8 cellular contexts compared by ENCODE assay signal in the genomic region with DNA sequence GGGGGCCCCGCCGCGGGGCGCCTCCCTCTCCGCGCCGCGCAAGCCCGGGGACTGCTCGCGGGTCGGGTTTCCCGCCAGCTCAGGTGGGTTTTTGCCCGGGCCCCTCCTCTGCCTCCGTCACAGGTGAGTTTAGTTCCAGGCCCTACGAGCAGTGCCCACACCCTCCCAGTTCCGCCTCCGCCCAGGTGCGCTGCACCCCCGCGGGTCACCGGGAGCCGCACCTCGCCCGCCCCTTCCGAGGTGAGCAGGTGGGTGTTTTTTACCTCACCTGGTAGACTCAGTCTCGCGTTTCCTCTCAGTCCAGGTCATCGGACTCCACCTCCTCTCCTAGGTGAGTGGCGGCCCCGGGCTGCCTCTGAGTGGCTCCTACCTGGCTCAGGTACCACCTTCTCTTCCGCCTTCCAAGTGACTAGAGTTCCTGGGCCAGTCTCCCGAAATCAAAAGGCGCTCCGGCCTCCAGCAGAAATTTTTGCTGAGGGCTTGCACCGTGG. TPM values are rescaled to one million over a fixed set of nuclear protein-coding genes. Genes with fewer than 3 reads are reported as not detected.
DNase-seq lines count a peak whose midpoint lies in the region; ATAC-seq and TF ChIP-seq lines count a peak whose summit lies in the region.

TMEM30B (minus strand) TSS at position 153 of the 491 bp plus-strand sequence. CDS start 191 bp downstream, outside the sequence.

- H3K4me3 ChIP-seq in left ventricle myocardium inferior, result peak within 1 kb of the TSS; percentile 73
- peak within 1 kb of the TSS; percentile 37 for H3K4me3 ChIP-seq in retinal pigment epithelial cell (ENCODE audit: low read length)

- peaks cover 20% of the 10 kb centered on the region for H3K4me1 Mint-ChIP-seq in CD14-positive monocyte
- H3K4me1 Mint-ChIP-seq in activated T-cell treated with anti-CD3 and anti-CD28 coated beads, Interleukin-2, amount 50 U/mL, for 24 hours (ENCODE audit: low read depth), result peaks cover 44% of the 10 kb centered on the region

- peaks cover 23% of the 10 kb centered on the region for H3K4me1 ChIP-seq in left ventricle myocardium inferior

- peak within 1 kb of the TSS; percentile 79 for H3K27ac ChIP-seq in left ventricle myocardium inferior (replicated peaks)

- H3K27ac Mint-ChIP-seq in CD14-positive monocyte, result peak within 1 kb of the TSS in 1 of 7 donors; percentile 30
- peak within 1 kb of the TSS; percentile 82 for H3K27ac Mint-ChIP-seq in activated T-cell treated with anti-CD3 and anti-CD28 coated beads, Interleukin-2, amount 50 U/mL, for 24 hours

- H3K27me3 Mint-ChIP-seq in CD14-positive monocyte (ENCODE audit: low read depth in 3 of 3), result peaks cover 54 to 75% (median 56%) of the 10 kb centered on the region in 3 donors
- H3K27me3 Mint-ChIP-seq in activated T-cell treated with anti-CD3 and anti-CD28 coated beads, Interleukin-2, amount 50 U/mL, for 24 hours, result peaks cover 5% of the 10 kb centered on the region

- H3K9me3 Mint-ChIP-seq in CD14-positive monocyte, result peaks cover 0 to 12% (median 0%) of the 10 kb centered on the region in 7 donors
- H3K9me3 Mint-ChIP-seq in activated T-cell treated with anti-CD3 and anti-CD28 coated beads, Interleukin-2, amount 50 U/mL, for 24 hours, result no peaks in the 10 kb centered on the region

- H3K36me3 Mint-ChIP-seq in CD14-positive monocyte, result no peaks in the 10 kb centered on the region
- no peaks in the 10 kb centered on the region for H3K36me3 Mint-ChIP-seq in activated T-cell treated with anti-CD3 and anti-CD28 coated beads, Interleukin-2, amount 50 U/mL, for 24 hours (ENCODE audit: low read depth)

- H3K27me3 ChIP-seq in left ventricle myocardium inferior (ENCODE audit: low read depth), result peaks cover 40% of the 10 kb centered on the region

- DNase-seq in CD14-positive monocyte (ENCODE audit: low spot score) (no peak), NCI-H128 (lab: John Stamatoyannopoulos, UW; ENCODE audit: unreplicated experiment) (peak; percentile 45), left ventricle myocardium inferior (no peak), retinal pigment epithelial cell (ENCODE audit: low read depth) (no peak), NAMALWA (ENCODE audit: low spot score) (no peak), NCI-H524 (lab: John Stamatoyannopoulos, UW) (no peak)
- no peak for DNase-seq in activated T-cell treated with anti-CD3 and anti-CD28 coated beads, Interleukin-2, amount 50 U/mL, for 24 hours

- no peak for ATAC-seq in GM19035 (IDR thresholded peaks at IDR 0.05; ENCODE audit: unreplicated experiment)

- intact Hi-C loops in CD14-positive monocyte (cut with micrococcal nuclease), result no loop called here
- intact Hi-C loops in left ventricle myocardium inferior (cut with micrococcal nuclease), result no loop called here

- H3K9me3 ChIP-seq in left ventricle myocardium inferior (replicated peaks), result no peaks in the 10 kb centered on the region

- no peaks in the 10 kb centered on the region for H3K36me3 ChIP-seq in left ventricle myocardium inferior

- TF ChIP-seq CTCF in CD14-positive monocyte (IDR thresholded peaks at IDR 0.05) (no peak), left ventricle myocardium inferior (IDR thresholded peaks at IDR 0.05; ENCODE audit: borderline replicate concordance) (no peak), retinal pigment epithelial cell (conservative IDR thresholded peaks at IDR 0.05; ENCODE audit: low read depth, low read length) (no peak)

- H3K4me3 Mint-ChIP-seq in CD14-positive monocyte, result peak within 1 kb of the TSS; percentile 73 to 90
- peak within 1 kb of the TSS; percentile 83 for H3K4me3 Mint-ChIP-seq in activated T-cell treated with anti-CD3 and anti-CD28 coated beads, Interleukin-2, amount 50 U/mL, for 24 hours

RNA-seq across cellular contexts. Expression of gene TMEM30B, which starts in this region (rescaled TPM):
- not detected for polyA plus RNA-seq in CD14-positive monocyte
- 0.22 TPM for total RNA-seq in left ventricle myocardium inferior
